Comparison of ENCODE assay signal across 3 cellular contexts in genomic region chr10:127759276-127759675, GRCh38.
TF ChIP-seq lines count a peak whose summit lies in the region.

No MANE protein-coding gene starts in this region.

TF ChIP-seq in HepG2, 621 proteins besides CTCF, POLR2A, EP300 and RAD21:
- peak; percentile 54 for TF ChIP-seq MAFF (IDR thresholded peaks at IDR 0.05; ENCODE audit: low read depth, low read length)
- no peak for TF ChIP-seq SSRP1 (CRISPR knock-in tag; IDR thresholded peaks at IDR 0.05)
- no peak for TF ChIP-seq ZNF263 (CRISPR knock-in tag; IDR thresholded peaks at IDR 0.05)
- TF ChIP-seq MAFK (conservative IDR thresholded peaks at IDR 0.05 in 1 of 2, IDR thresholded peaks at IDR 0.05 in 1 of 2; ENCODE audit: low read length in 2 of 2): peak; percentile 73 to 74

TF ChIP-seq in A549, 52 proteins besides CTCF, POLR2A, EP300 and RAD21:
- TF ChIP-seq ATOH8 (CRISPR knock-in tag; IDR thresholded peaks at IDR 0.05; ENCODE audit: low read depth) (no peak), MAFK (IDR thresholded peaks at IDR 0.05; ENCODE audit: partially characterized antibody) (peak; percentile 58)

TF ChIP-seq in IMR-90, 13 proteins besides CTCF, POLR2A, EP300 and RAD21:
- 0 out of 2 replicates have a peak, but pooled peaks have one; percentile 16 for TF ChIP-seq MAFK (IDR thresholded peaks at IDR 0.05; ENCODE audit: low read depth, low read length)
- no peak for TF ChIP-seq CEBPB (IDR thresholded peaks at IDR 0.05; ENCODE audit: low read depth, low read length)
